In genomic region chr7:102286237-102287081, GRCh38 we compare ENCODE assay signal across 8 cellular contexts. TPM values are rescaled to one million over a fixed set of nuclear protein-coding genes. Genes with fewer than 3 reads are reported as not detected.
DNase-seq lines count a peak whose midpoint lies in the region; ATAC-seq and TF ChIP-seq lines count a peak whose summit lies in the region.

TSS of gene SH2B2 (plus strand) at chr7:102286868. CDS start at chr7:102300551, 13,683 bp downstream.

- H3K4me1 ChIP-seq in HAP-1 (peaks cover 8% of the 10 kb centered on the region; the same call in 1 of the 2 replicates), suprapubic skin (peaks cover 35% of the 10 kb centered on the region)

- H3K9me3 ChIP-seq in HAP-1, result no peaks in the 10 kb centered on the region
- H3K9me3 ChIP-seq in suprapubic skin, result no peaks in the 10 kb centered on the region

- TF ChIP-seq CTCF in suprapubic skin (IDR thresholded peaks at IDR 0.05), result no peak

- in situ Hi-C loops in HAP-1 (cut with MboI; ENCODE audit: low sequenced_read_pairs), result no loop called here

- peak; percentile 49 for DNase-seq in DMS53 treated with DMSO at 0.1 percent for 48 hours (lab: John Stamatoyannopoulos, UW; ENCODE audit: unreplicated experiment)
- DNase-seq in HAP-1 (ENCODE audit: low spot score in 2 of 2), result peak; percentile 53 to 78
- peak; percentile 54 for DNase-seq in NCI-H460 (ENCODE audit: extremely low read depth, low read depth)
- DNase-seq in activated CD8-positive, alpha-beta memory T cell treated with anti-CD3 and anti-CD28 coated beads, Interleukin-2, amount 50 U/mL, for 48 hours, result peak; percentile 73
- DNase-seq in mucosa of gallbladder (ENCODE audit: low spot score), result peak; percentile 58
- peak; percentile 86 to 91 for DNase-seq in suprapubic skin (ENCODE audit: low spot score in 2 of 2)

- ATAC-seq in esophagus mucosa (peak; percentile 41), GM21447 (IDR thresholded peaks at IDR 0.05; ENCODE audit: unreplicated experiment) (no peak)

- H3K36me3 ChIP-seq in HAP-1 (replicated peaks), result no peaks in the 10 kb centered on the region
- H3K36me3 ChIP-seq in suprapubic skin, result no peaks in the 10 kb centered on the region

- peak within 1 kb of the TSS; percentile 89 for H3K27ac ChIP-seq in suprapubic skin

- H3K4me3 ChIP-seq in HAP-1 (peak within 1 kb of the TSS; percentile 59), suprapubic skin (peak within 1 kb of the TSS; percentile 75)

- H3K27me3 ChIP-seq in HAP-1 (ENCODE audit: low read depth), result no peaks in the 10 kb centered on the region
- no peaks in the 10 kb centered on the region for H3K27me3 ChIP-seq in suprapubic skin

- TF ChIP-seq POLR2A in suprapubic skin (IDR thresholded peaks at IDR 0.05), result peak in 1 of 2 donors; percentile 47

- TF ChIP-seq EP300 in suprapubic skin (IDR thresholded peaks at IDR 0.05), result no peak

- WGBS in suprapubic skin, result 0% methylated on average over 7 of the region's 114 CpGs

RNA-seq across cellular contexts. Expression of gene SH2B2, which starts in this region (rescaled TPM):
- 3.2 and 3.3 TPM in 2 replicates for total RNA-seq in NCI-H460 (2014; rRNA removed; shearing (Covaris generic))
- 7.5 and 16.9 TPM in 2 replicates for polyA plus RNA-seq in NCI-H460 (2014; cell fraction: nucleus; rRNA removed)
- total RNA-seq in esophagus mucosa, result 1.1 TPM
- 7.2 TPM for total RNA-seq in mucosa of gallbladder
- total RNA-seq in suprapubic skin, result 1 to 10 TPM; 5.1 to 6.5 (median 5.6) TPM
